ENCODE assay signal across 8 cellular contexts in genomic region chr17:41548844-41549595, GRCh38. TPM values are rescaled to one million over a fixed set of nuclear protein-coding genes. Genes with fewer than 3 reads are reported as not detected.
A peak's percentile ranks its signal among the peaks of the same experiment; 100 is the strongest.
DNase-seq lines count a peak whose midpoint lies in the region; ATAC-seq and TF ChIP-seq lines count a peak whose summit lies in the region.

No MANE protein-coding gene starts in this region.

- no peaks in the 10 kb centered on the region for H3K27me3 ChIP-seq in body of pancreas

- intact Hi-C loops in body of pancreas (cut with DNase I) = loop anchor here (5.0 kb wide), 1 partner anchor 113 kb away; no protein-coding TSS in a partner anchor
- intact Hi-C loops in sciatic nerve (cut with DNase I) = no loop called here

- WGBS in body of pancreas, 2 donors = 0 to 4% methylated on average over 7 to 25 of the region's 25 CpGs

- no peak for TF ChIP-seq POLR2A in body of pancreas (IDR thresholded peaks at IDR 0.05)

- no peaks in the 10 kb centered on the region for H3K9me3 ChIP-seq in body of pancreas

- DNase-seq in C1 segment of cervical spinal cord (lab: John Stamatoyannopoulos, UW) (peak in 13 of 14 donors; percentile 23 to 63 (median 39)), NCI-H2029 (lab: John Stamatoyannopoulos, UW) (peak; percentile 79), UCSD-AML1 (lab: John Stamatoyannopoulos, UW; ENCODE audit: unreplicated experiment) (peak; percentile 79), body of pancreas (peak; percentile 83 to 89 (median 84)), iPS DF 4.7 (ENCODE audit: extremely low read depth, low spot score) (peak; percentile 60), sciatic nerve (ENCODE audit: low spot score) (peak; percentile 93)

- peak overlapping the region in 3 of 4 donors; percentile 39 to 65 (median 63) for H3K27ac ChIP-seq in body of pancreas

- peak; percentile 77 to 92 (median 88) for TF ChIP-seq CTCF in body of pancreas (IDR thresholded peaks at IDR 0.05)

- H3K36me3 ChIP-seq in body of pancreas (replicated peaks in 1 of 2; ENCODE audit: insufficient read depth in 1 of 2, low read depth in 2 of 2) = no peaks in the 10 kb centered on the region

- ATAC-seq in GM21619 (IDR thresholded peaks at IDR 0.05; ENCODE audit: unreplicated experiment) = peak; percentile 61
- peak; percentile 87 for ATAC-seq in body of pancreas
- peak; percentile 94 for ATAC-seq in sciatic nerve
- no peak for ATAC-seq in GM21737 (IDR thresholded peaks at IDR 0.05; ENCODE audit: unreplicated experiment)

- H3K4me1 ChIP-seq in body of pancreas = peaks cover 23% of the 10 kb centered on the region

- H3K4me3 ChIP-seq in body of pancreas = no peak overlapping the region

RNA-seq across cellular contexts. Expression of gene KRT19, which starts 20.9 kb away (rescaled TPM):
- 100 to 1,000 TPM in 1 of 2 donors, 10 to 100 TPM in 1; 77.5 to 121 TPM for total RNA-seq in body of pancreas
- 94.1 TPM for total RNA-seq in sciatic nerve

RNA-seq across cellular contexts. Expression of gene KRT9, which starts 22.8 kb away (rescaled TPM):
- not detected for total RNA-seq in body of pancreas
- total RNA-seq in sciatic nerve = not detected

RNA-seq across cellular contexts. Expression of gene KRT15, which starts 30.3 kb away (rescaled TPM):
- total RNA-seq in body of pancreas (under 1 TPM in 1 of 2 donors, not detected in 1; 0.52 TPM), sciatic nerve (0.36 TPM)

RNA-seq across cellular contexts. Expression of gene KRT14, which starts 37.7 kb away (rescaled TPM):
- total RNA-seq in body of pancreas (1 to 10 TPM in 1 of 2 donors, not detected in 1; 2.3 TPM), sciatic nerve (82.1 TPM)

RNA-seq across cellular contexts. Expression of gene KRT13, which starts 43.6 kb away (rescaled TPM):
- total RNA-seq in body of pancreas (not detected), sciatic nerve (0.62 TPM)

Comparison
In these comparisons a context has a peak if more than half of its experiments do, and no peak if none do; other contexts are left out.
1. DNase-seq: peak in every context shown above with its lines; median percentile 93 in sciatic nerve; 84 in body of pancreas; 79 in NCI-H2029; 79 in UCSD-AML1; 60 in iPS DF 4.7; 39 in C1 segment of cervical spinal cord.